In the genomic region with DNA sequence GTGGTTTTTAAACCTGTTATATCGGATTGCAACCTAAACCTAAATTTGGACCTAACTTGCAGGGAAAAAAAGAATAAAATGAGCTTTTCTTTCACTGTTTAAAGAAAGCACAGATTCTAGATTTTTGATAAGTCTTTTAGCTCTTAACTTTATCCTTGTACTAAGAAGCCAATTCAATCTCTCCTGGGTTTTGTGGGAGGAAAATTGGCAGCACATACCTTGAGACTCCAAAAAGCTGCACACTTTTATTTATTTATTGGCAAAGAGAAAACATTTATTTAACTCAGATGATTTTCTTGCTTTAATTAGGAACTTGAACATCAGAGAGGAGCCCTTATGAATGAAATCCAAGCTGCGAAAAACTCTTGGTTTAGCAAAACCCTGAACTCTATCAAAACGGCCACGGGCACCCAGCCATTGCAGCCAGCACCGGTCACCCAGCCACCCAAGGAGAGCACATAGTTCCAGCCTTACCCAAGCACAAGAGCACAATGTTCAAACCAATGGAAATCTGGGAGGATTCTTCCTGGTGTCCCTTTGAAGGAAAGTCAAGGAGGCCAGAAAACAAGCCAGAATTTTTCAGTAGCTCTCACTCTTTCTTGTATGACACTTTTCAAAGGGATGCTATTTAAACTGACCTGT, we compare ENCODE assay signal across 10 cellular contexts. TPM values are rescaled to one million over a fixed set of nuclear protein-coding genes. Genes with fewer than 3 reads are reported as not detected.
DNase-seq lines count a peak whose midpoint lies in the region; ATAC-seq lines count a peak whose summit lies in the region.
"Had no signal": no experiment of that assay in that cellular context is flagged by ENCODE, and none has a peak within 500 bp of the region (broad histone marks: within the 10 kb centered on the region; RNA-seq: fewer than 3 reads in every experiment).

No MANE protein-coding gene starts in this region.

- no peaks in the 10 kb centered on the region for H3K27me3 Mint-ChIP-seq in activated T-helper 1 cell treated with anti-CD3 and anti-CD28 coated beads, Interleukin-12 subunit alpha, Interleukin-12 subunit beta, Interleukin-2, Interleukin-4 antibody, amounts not matched to agents 30 ng/mL and 10 ng/mL and 1 ng/mL, durations not matched to agents 14 hours and 24 hours and 36 hours (ENCODE audit: insufficient read depth)
- peaks cover 0 to 4% (median under 1%) of the 10 kb centered on the region in 3 donors for H3K27me3 Mint-ChIP-seq in immature natural killer cell (ENCODE audit: low read depth in 3 of 3)

- H3K9me3 ChIP-seq in KOPT-K1 (ENCODE audit: insufficient read depth, low read length, poor library complexity, severe bottlenecking) (no peaks in the 10 kb centered on the region), subcutaneous abdominal adipose tissue (ENCODE audit: control insufficient read depth in 5 of 5, low read length in 5 of 5) (no peaks in the 10 kb centered on the region)

- H3K9ac ChIP-seq in subcutaneous abdominal adipose tissue (ENCODE audit: low read length in 5 of 5): peak overlapping the region in 4 of 5 donors; percentile 85 to 97 (median 88)

- intact Hi-C loops in activated T-helper 1 cell treated with anti-CD3 and anti-CD28 coated beads, Interleukin-12 subunit alpha, Interleukin-12 subunit beta, Interleukin-2, Interleukin-4 antibody, amounts not matched to agents 30 ng/mL and 10 ng/mL and 1 ng/mL, durations not matched to agents 14 hours and 24 hours and 36 hours (cut with micrococcal nuclease): loop anchor here (1.0 to 2.0 kb wide), 2 partner anchors 9 to 219 kb away; no protein-coding TSS in a partner anchor

- peak overlapping the region; percentile 59 for H3K27ac ChIP-seq in KOPT-K1 (ENCODE audit: low read depth, low read length, poor library complexity, severe bottlenecking)
- peak overlapping the region; percentile 43 for H3K27ac ChIP-seq in subcutaneous abdominal adipose tissue (ENCODE audit: low read depth, low read length)

- peak overlapping the region; percentile 3 to 88 (median 80) for H3K4me3 ChIP-seq in subcutaneous abdominal adipose tissue (ENCODE audit: low read depth in 1 of 5, low read length in 5 of 5)

- H3K9me3 Mint-ChIP-seq in activated T-helper 1 cell treated with anti-CD3 and anti-CD28 coated beads, Interleukin-12 subunit alpha, Interleukin-12 subunit beta, Interleukin-2, Interleukin-4 antibody, amounts not matched to agents 30 ng/mL and 10 ng/mL and 1 ng/mL, durations not matched to agents 14 hours and 24 hours and 36 hours: no peaks in the 10 kb centered on the region
- H3K9me3 Mint-ChIP-seq in immature natural killer cell: no peaks in the 10 kb centered on the region

- H3K27ac Mint-ChIP-seq in activated T-helper 1 cell treated with anti-CD3 and anti-CD28 coated beads, Interleukin-12 subunit alpha, Interleukin-12 subunit beta, Interleukin-2, Interleukin-4 antibody, amounts not matched to agents 30 ng/mL and 10 ng/mL and 1 ng/mL, durations not matched to agents 14 hours and 24 hours and 36 hours: peak overlapping the region; percentile 67
- peak overlapping the region; percentile 89 to 96 (median 94) for H3K27ac Mint-ChIP-seq in immature natural killer cell

- peaks cover 25% of the 10 kb centered on the region for H3K4me1 Mint-ChIP-seq in activated T-helper 1 cell treated with anti-CD3 and anti-CD28 coated beads, Interleukin-12 subunit alpha, Interleukin-12 subunit beta, Interleukin-2, Interleukin-4 antibody, amounts not matched to agents 30 ng/mL and 10 ng/mL and 1 ng/mL, durations not matched to agents 14 hours and 24 hours and 36 hours (ENCODE audit: low read depth)
- peaks cover 35 to 49% of the 10 kb centered on the region in 2 donors for H3K4me1 Mint-ChIP-seq in immature natural killer cell

- peaks cover 31% of the 10 kb centered on the region for H3K36me3 Mint-ChIP-seq in activated T-helper 1 cell treated with anti-CD3 and anti-CD28 coated beads, Interleukin-12 subunit alpha, Interleukin-12 subunit beta, Interleukin-2, Interleukin-4 antibody, amounts not matched to agents 30 ng/mL and 10 ng/mL and 1 ng/mL, durations not matched to agents 14 hours and 24 hours and 36 hours (ENCODE audit: low read depth)
- peaks cover 5 to 26% (median 7%) of the 10 kb centered on the region in 3 donors for H3K36me3 Mint-ChIP-seq in immature natural killer cell

- ATAC-seq in GM21381 (IDR thresholded peaks at IDR 0.05; ENCODE audit: unreplicated experiment): no peak

- no peak for DNase-seq in activated T-helper 1 cell treated with anti-CD3 and anti-CD28 coated beads, Interleukin-12 subunit alpha, Interleukin-12 subunit beta, Interleukin-2, Interleukin-4 antibody, amounts not matched to agents 30 ng/mL and 10 ng/mL and 1 ng/mL, durations not matched to agents 14 hours and 24 hours and 36 hours (ENCODE audit: low spot score)
- no peak for DNase-seq in immature natural killer cell
- DNase-seq in NCI-H1417 (lab: John Stamatoyannopoulos, UW): no peak
- DNase-seq in HuH-7 (ENCODE audit: low spot score): no peak
- DNase-seq: activated CD4-positive, alpha-beta T cell treated with anti-CD3 and anti-CD28 coated beads for 1 hour; left colon; NCI-H446 treated with DMSO at 0.1 percent for 48 hours had no signal

- peaks cover 0 to 18% (median 12%) of the 10 kb centered on the region in 5 donors for H3K4me1 ChIP-seq in subcutaneous abdominal adipose tissue (ENCODE audit: control insufficient read depth in 5 of 5, insufficient read depth in 5 of 5, low read length in 5 of 5)

- no peaks in the 10 kb centered on the region for H3K36me3 ChIP-seq in KOPT-K1 (ENCODE audit: insufficient read depth, low read length)
- peaks cover 0 to 3% (median 0%) of the 10 kb centered on the region in 5 donors for H3K36me3 ChIP-seq in subcutaneous abdominal adipose tissue (ENCODE audit: control insufficient read depth in 5 of 5, insufficient read depth in 5 of 5, low read length in 5 of 5)

- H3K4me3 Mint-ChIP-seq in activated T-helper 1 cell treated with anti-CD3 and anti-CD28 coated beads, Interleukin-12 subunit alpha, Interleukin-12 subunit beta, Interleukin-2, Interleukin-4 antibody, amounts not matched to agents 30 ng/mL and 10 ng/mL and 1 ng/mL, durations not matched to agents 14 hours and 24 hours and 36 hours: peak overlapping the region; percentile 70
- peak overlapping the region; percentile 77 to 89 (median 83) for H3K4me3 Mint-ChIP-seq in immature natural killer cell

- H3K27me3 ChIP-seq in subcutaneous abdominal adipose tissue (ENCODE audit: control insufficient read depth in 5 of 5, insufficient read depth in 4 of 5, low read length in 5 of 5): no peaks in the 10 kb centered on the region

RNA-seq across cellular contexts. Expression of a gene that starts 10.1 kb away (rescaled TPM):
- total RNA-seq in activated T-helper 1 cell treated with anti-CD3 and anti-CD28 coated beads, Interleukin-12 subunit alpha, Interleukin-12 subunit beta, Interleukin-2, Interleukin-4 antibody, amounts not matched to agents 30 ng/mL and 10 ng/mL and 1 ng/mL, durations not matched to agents 14 hours and 24 hours and 36 hours: 342 and 369 TPM in 2 replicates
- polyA plus RNA-seq in immature natural killer cell: 100 to 1,000 TPM; 131 to 160 (median 135) TPM

RNA-seq across cellular contexts. Expression of a gene that starts 33.6 kb away (rescaled TPM):
- total RNA-seq in activated T-helper 1 cell treated with anti-CD3 and anti-CD28 coated beads, Interleukin-12 subunit alpha, Interleukin-12 subunit beta, Interleukin-2, Interleukin-4 antibody, amounts not matched to agents 30 ng/mL and 10 ng/mL and 1 ng/mL, durations not matched to agents 14 hours and 24 hours and 36 hours: 29.2 and 29.9 TPM in 2 replicates
- 10 to 100 TPM; 42.5 to 52.1 (median 44.4) TPM for polyA plus RNA-seq in immature natural killer cell
